1 cellular context compared by ENCODE assay signal in genomic region chr11:70637949-70638598, GRCh38.
TF ChIP-seq lines count a peak whose summit lies in the region.

No MANE protein-coding gene starts in this region.

TF ChIP-seq in GM23338, 12 proteins besides CTCF, POLR2A, EP300 and RAD21 (continued from another document):
- TF ChIP-seq ZNF462 (CRISPR knock-in tag; IDR thresholded peaks at IDR 0.05) (no peak), EZH2 (IDR thresholded peaks at IDR 0.05; ENCODE audit: low read depth, unreplicated experiment) (no peak), EZH2phosphoT487 (IDR thresholded peaks at IDR 0.05; ENCODE audit: unreplicated experiment) (no peak), STAT1 (IDR thresholded peaks at IDR 0.05; ENCODE audit: unreplicated experiment) (no peak), ZNF331 (CRISPR knock-in tag; IDR thresholded peaks at IDR 0.05; ENCODE audit: low read depth) (no peak), POLR2AphosphoS5 (IDR thresholded peaks at IDR 0.05; ENCODE audit: low read depth) (no peak), REST (IDR thresholded peaks at IDR 0.05; ENCODE audit: unreplicated experiment) (no peak), CREB1 (CRISPR knock-in tag; IDR thresholded peaks at IDR 0.05; ENCODE audit: low read depth) (no peak), NANOG (IDR thresholded peaks at IDR 0.05; ENCODE audit: borderline replicate concordance) (no peak), ZNF114 (CRISPR knock-in tag; IDR thresholded peaks at IDR 0.05) (no peak), ETS1 (IDR thresholded peaks at IDR 0.05) (no peak)
TF ChIP-seq in GM23338: peak in this region for 0.
